Comparison of ENCODE assay signal across 13 cellular contexts in genomic region chr21:46111193-46111571, GRCh38. TPM values are rescaled to one million over a fixed set of nuclear protein-coding genes. Genes with fewer than 3 reads are reported as not detected.
DNase-seq lines count a peak whose midpoint lies in the region; ATAC-seq and TF ChIP-seq lines count a peak whose summit lies in the region.
"Had no signal": no experiment of that assay in that cellular context is flagged by ENCODE, and none has a peak within 500 bp of the region (broad histone marks: within the 10 kb centered on the region; RNA-seq: fewer than 3 reads in every experiment).

No MANE protein-coding gene starts in this region.

- H3K4me1 ChIP-seq in adipocyte (ENCODE audit: control insufficient read depth, insufficient read depth, low read length) (peaks cover 36% of the 10 kb centered on the region), lung (ENCODE audit: control insufficient read depth in 2 of 2, insufficient read depth in 2 of 2, low read length in 2 of 2) (peaks cover 0 to 5% of the 10 kb centered on the region in 2 donors)

- H3K4me3 ChIP-seq in adipocyte (ENCODE audit: low read length), result no peak overlapping the region
- H3K4me3 ChIP-seq in lung, result no peak overlapping the region
- H3K4me3 ChIP-seq: dorsolateral prefrontal cortex had no signal

- 88 to 91% methylated on average over 7 to 12 of the region's 12 CpGs for WGBS in lung, 2 donors

- peak overlapping the region in 1 of 2 donors; percentile 12 for H3K27ac ChIP-seq in lung (ENCODE audit: low read depth in 1 of 2, low read length in 1 of 2)
- H3K27ac ChIP-seq: dorsolateral prefrontal cortex had no signal

- no peak for TF ChIP-seq CTCF in lung (IDR thresholded peaks at IDR 0.05; ENCODE audit: control extremely low read depth, extremely low read depth)

- peak; percentile 24 for DNase-seq in activated CD4-positive, CD25-positive, alpha-beta regulatory T cell treated with anti-CD3 and anti-CD28 coated beads, Interleukin-2, amount 50 U/mL, for 72 hours
- DNase-seq in activated CD4-positive, CD25-positive, alpha-beta regulatory T cell (lab: John Stamatoyannopoulos, UW), result no peak
- DNase-seq in adipocyte (ENCODE audit: low read depth), result no peak
- peak; percentile 21 for DNase-seq in lung (ENCODE audit: low spot score)
- peak; percentile 1 for DNase-seq in stimulated activated naive CD8-positive, alpha-beta T cell treated with anti-CD3 and anti-CD28 coated beads, Interleukin-15, Interleukin-2, amounts not matched to agents 100 U/mL and 50 U/mL, for 24 hours
- no peak for DNase-seq in GDM1 (lab: John Stamatoyannopoulos, UW)
- DNase-seq in NCI-H187 treated with DMSO at 0.1 percent for 48 hours (lab: John Stamatoyannopoulos, UW), result no peak
- DNase-seq: NCI-H1048; nephron progenitor cell; stimulated activated naive CD4-positive, alpha-beta T cell treated with Interleukin-2 at 50 U/mL for 16 hours had no signal

- H3K9me3 ChIP-seq in adipocyte (ENCODE audit: control insufficient read depth, low read length), result peaks cover 8% of the 10 kb centered on the region
- peaks cover 0 to 10% of the 10 kb centered on the region in 2 donors for H3K9me3 ChIP-seq in lung (ENCODE audit: control insufficient read depth in 2 of 2, insufficient read depth in 1 of 2, low read length in 1 of 2)

- ATAC-seq in lung (ENCODE audit: insufficient read depth, low FRiP score) (no peak), GM19328 (IDR thresholded peaks at IDR 0.05; ENCODE audit: unreplicated experiment) (no peak)
- no peak for ATAC-seq in stimulated activated naive CD8-positive, alpha-beta T cell treated with anti-CD3 and anti-CD28 coated beads, Interleukin-15, Interleukin-2, amounts not matched to agents 100 U/mL and 50 U/mL, for 24 hours

- no peaks in the 10 kb centered on the region for H3K27me3 ChIP-seq in adipocyte (replicated peaks; ENCODE audit: control insufficient read depth, insufficient read depth, low read length)
- H3K27me3 ChIP-seq in lung (ENCODE audit: control insufficient read depth, insufficient read depth), result no peaks in the 10 kb centered on the region

- H3K9ac ChIP-seq in adipocyte (ENCODE audit: low read length), result peak overlapping the region; percentile 55

- peaks cover 92% of the 10 kb centered on the region for H3K36me3 ChIP-seq in adipocyte (ENCODE audit: control insufficient read depth, insufficient read depth, low read length, severe bottlenecking)
- peaks cover 4 to 23% of the 10 kb centered on the region in 2 donors for H3K36me3 ChIP-seq in lung (ENCODE audit: control insufficient read depth in 2 of 2, insufficient read depth in 2 of 2, low read length in 2 of 2)

RNA-seq across cellular contexts. Expression of gene COL6A2, which starts 13.3 kb away (rescaled TPM):
- total RNA-seq in lung, result 100 to 1,000 TPM; 350 to 466 TPM
- 100 to 1,000 TPM; 192 to 234 TPM for polyA plus RNA-seq in lung

RNA-seq across cellular contexts. Expression of gene FTCD, which starts 44.2 kb away (rescaled TPM):
- under 1 TPM; 0.26 to 0.43 TPM for total RNA-seq in lung
- polyA plus RNA-seq in lung, result under 1 TPM; 0.03 to 0.14 TPM
- polyA plus RNA-seq: IgD-negative memory B cell had no signal

Comparison
In these comparisons a context has a peak if more than half of its experiments do, and no peak if none do; other contexts are left out.
1. DNase-seq: peak in activated CD4-positive, CD25-positive, alpha-beta regulatory T cell treated with anti-CD3 and anti-CD28 coated beads, Interleukin-2, amount 50 U/mL, for 72 hours (single experiment), lung (single experiment) and stimulated activated naive CD8-positive, alpha-beta T cell treated with anti-CD3 and anti-CD28 coated beads, Interleukin-15, Interleukin-2, amounts not matched to agents 100 U/mL and 50 U/mL, for 24 hours (single experiment); none in activated CD4-positive, CD25-positive, alpha-beta regulatory T cell (0 of 4), adipocyte (single experiment), GDM1 (single experiment) and NCI-H187 treated with DMSO at 0.1 percent for 48 hours (single experiment).